ENCODE assay signal across 1 cellular context in the genomic region with DNA sequence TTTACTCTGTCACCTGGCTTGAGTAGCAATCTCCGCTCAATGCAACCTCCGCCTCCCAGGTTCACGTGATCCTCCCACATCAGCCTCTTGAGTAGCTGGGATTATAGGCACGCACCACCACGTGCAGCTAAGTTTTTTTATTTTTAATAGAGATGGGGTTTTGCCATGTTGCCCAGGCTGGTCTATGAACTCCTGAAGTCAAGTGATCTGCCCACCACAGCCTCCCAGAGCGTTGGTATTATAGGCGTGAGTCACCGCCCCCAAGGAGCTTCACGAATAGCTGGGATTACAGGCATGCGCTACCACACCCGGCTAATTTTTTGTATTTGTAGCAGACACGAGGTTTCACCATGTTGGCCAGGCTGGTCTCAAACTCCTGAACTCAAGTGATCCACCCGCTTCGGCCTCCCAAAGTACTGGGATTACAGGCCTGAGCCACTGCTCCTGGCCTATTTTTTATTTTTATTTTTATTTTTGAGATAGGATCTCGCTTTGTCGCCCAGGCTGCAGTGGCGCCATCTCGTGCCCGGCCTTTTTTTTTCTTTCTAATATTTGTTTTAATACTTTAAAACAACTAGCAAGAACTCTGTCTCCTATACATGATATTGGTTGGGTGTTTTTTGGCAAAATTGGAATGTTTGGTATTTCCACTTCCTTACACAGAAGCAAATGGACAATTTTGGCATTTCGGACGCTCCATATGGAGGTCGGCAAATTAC.
TF ChIP-seq lines count a peak whose summit lies in the region.

No MANE protein-coding gene starts in this region.

TF ChIP-seq in IMR-90, 13 proteins besides CTCF, POLR2A, EP300 and RAD21:
- no peak for TF ChIP-seq MAFK (IDR thresholded peaks at IDR 0.05; ENCODE audit: low read depth, low read length)
- TF ChIP-seq FOS (IDR thresholded peaks at IDR 0.05; ENCODE audit: low read depth, low read length) = no peak
- TF ChIP-seq, protein P1, sequence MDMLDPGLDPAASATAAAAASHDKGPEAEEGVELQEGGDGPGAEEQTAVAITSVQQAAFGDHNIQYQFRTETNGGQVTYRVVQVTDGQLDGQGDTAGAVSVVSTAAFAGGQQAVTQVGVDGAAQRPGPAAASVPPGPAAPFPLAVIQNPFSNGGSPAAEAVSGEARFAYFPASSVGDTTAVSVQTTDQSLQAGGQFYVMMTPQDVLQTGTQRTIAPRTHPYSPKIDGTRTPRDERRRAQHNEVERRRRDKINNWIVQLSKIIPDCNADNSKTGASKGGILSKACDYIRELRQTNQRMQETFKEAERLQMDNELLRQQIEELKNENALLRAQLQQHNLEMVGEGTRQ (IDR thresholded peaks at IDR 0.05; ENCODE audit: low read depth, low read length) = no peak
- no peak for TF ChIP-seq RCOR1 (IDR thresholded peaks at IDR 0.05; ENCODE audit: insufficient replicate concordance, low read length)
- no peak for TF ChIP-seq ELK1 (IDR thresholded peaks at IDR 0.05; ENCODE audit: borderline replicate concordance, low read depth, low read length)
- TF ChIP-seq CEBPB (IDR thresholded peaks at IDR 0.05; ENCODE audit: low read depth, low read length) = no peak
- no peak for TF ChIP-seq MAZ (IDR thresholded peaks at IDR 0.05; ENCODE audit: borderline replicate concordance, low read depth, low read length)
- no peak for TF ChIP-seq SMC3 (IDR thresholded peaks at IDR 0.05; ENCODE audit: low read depth, low read length)
- TF ChIP-seq MXI1 (IDR thresholded peaks at IDR 0.05; ENCODE audit: borderline replicate concordance, low read depth, low read length) = no peak
- TF ChIP-seq BHLHE40 (IDR thresholded peaks at IDR 0.05; ENCODE audit: low read depth, low read length) = no peak
- no peak for TF ChIP-seq RFX5 (IDR thresholded peaks at IDR 0.05; ENCODE audit: low read depth, low read length)
- no peak for TF ChIP-seq CHD1 (IDR thresholded peaks at IDR 0.05; ENCODE audit: low read depth, low read length)
- TF ChIP-seq NFE2L2 (IDR thresholded peaks at IDR 0.05; ENCODE audit: low read depth, low read length) = no peak
